ENCODE assay signal across 25 cellular contexts in the genomic region with DNA sequence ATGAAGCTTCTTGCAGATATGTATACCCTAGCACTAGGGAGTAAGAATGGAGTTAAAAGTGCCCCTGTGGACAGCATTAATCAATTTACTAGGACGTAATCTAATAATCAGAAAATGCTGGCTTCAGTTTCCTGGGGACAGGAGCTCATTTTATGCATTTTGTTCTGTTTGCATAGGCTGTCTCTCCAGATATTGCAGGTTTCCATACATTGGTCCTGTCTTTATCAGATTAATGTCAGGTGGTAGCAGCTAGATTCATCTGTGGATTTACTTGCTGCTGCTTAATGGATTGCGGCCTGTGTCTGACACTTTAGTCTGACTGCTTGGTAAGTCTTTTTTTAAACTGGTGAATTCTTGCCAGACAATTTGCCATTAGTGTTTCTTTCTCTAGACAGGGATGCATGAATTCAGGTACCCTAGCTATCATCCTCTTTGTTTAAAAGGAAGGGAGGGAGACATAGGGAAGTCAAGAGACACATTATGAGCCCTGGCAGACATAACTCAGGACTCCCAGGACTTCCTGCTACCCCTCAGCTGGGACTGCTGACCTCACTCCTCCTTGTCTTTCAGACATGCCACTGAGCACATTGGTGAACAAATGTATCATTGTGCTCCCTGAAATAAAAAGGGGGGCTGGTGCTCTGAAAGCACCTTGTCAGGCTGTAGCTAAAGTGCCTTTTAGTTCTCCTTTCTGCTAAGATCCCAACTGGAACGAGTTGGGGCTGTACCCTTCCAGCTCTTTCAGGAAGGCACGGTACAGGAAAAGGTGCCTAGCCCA. TPM values are rescaled to one million over a fixed set of nuclear protein-coding genes. Genes with fewer than 3 reads are reported as not detected.
"Had no signal": no experiment of that assay in that cellular context is flagged by ENCODE, and none has a peak within 500 bp of the region (broad histone marks: within the 10 kb centered on the region; RNA-seq: fewer than 3 reads in every experiment).

No MANE protein-coding gene starts in this region.

- H3K36me3 Mint-ChIP-seq: activated naive CD8-positive, alpha-beta T cell; WTC11 had no signal

- H3K27me3 ChIP-seq: adrenal gland, ascending aorta, brain microvascular endothelial cell had no signal

- H3K4me1 ChIP-seq: ascending aorta had no signal

- H3K9me3 Mint-ChIP-seq: activated T-cell treated with anti-CD3 and anti-CD28 coated beads, Interleukin-2, amount 50 U/mL, for 4 hours; activated T-helper 2 cell treated with anti-CD3 and anti-CD28 coated beads, Interferon-gamma antibody, Interleukin-2, Interleukin-4, amounts not matched to agents 10 μg/mL and 5 μg/mL and 100 μg/mL, durations not matched to agents 14 hours and 24 hours and 36 hours; nephron; T-helper 2 cell treated with Interferon-gamma antibody and Interleukin-4, amounts not matched to agents 5 μg/mL and 100 μg/mL, for 36 hours; WTC11 had no signal

- H3K9me3 ChIP-seq: adrenal gland, ascending aorta, left ventricle myocardium inferior had no signal

- DNase-seq: activated CD4-positive, alpha-beta T cell treated with anti-CD3 and anti-CD28 coated beads, Interleukin-2, amount 50 U/mL, for 4 hours; activated CD8-positive, alpha-beta memory T cell treated with anti-CD3 and anti-CD28 coated beads for 24 hours; activated CD8-positive, alpha-beta memory T cell treated with anti-CD3 and anti-CD28 coated beads, Interleukin-2, amount 50 U/mL, for 4 hours; activated naive CD4-positive, alpha-beta T cell; activated T-cell treated with anti-CD3 and anti-CD28 coated beads, Interleukin-2, amount 50 U/mL, for 4 hours; adrenal gland; brain microvascular endothelial cell; caudate nucleus; dermis blood vessel endothelial cell; effector memory CD4-positive, alpha-beta T cell; foreskin melanocyte; kidney glomerular epithelial cell; left ventricle myocardium inferior; mammary epithelial cell; occipital lobe; retina; stimulated activated CD4-positive, alpha-beta T cell treated with anti-CD3 and anti-CD28 coated beads, Interleukin-2, amount 100 ng/mL, for 48 hours; stimulated activated CD8-positive, alpha-beta memory T cell treated with anti-CD3 and anti-CD28 coated beads, Interleukin-4, amount 100 ng/mL, for 48 hours; stimulated activated naive CD4-positive, alpha-beta T cell had no signal

- H3K27ac ChIP-seq: adrenal gland, ascending aorta, brain microvascular endothelial cell, left ventricle myocardium inferior had no signal

- H3K4me3 ChIP-seq: adrenal gland, ascending aorta, left ventricle myocardium inferior had no signal

- H3K4me3 Mint-ChIP-seq: activated naive CD8-positive, alpha-beta T cell; activated T-cell treated with anti-CD3 and anti-CD28 coated beads, Interleukin-2, amount 50 U/mL, for 4 hours; nephron; T-helper 2 cell treated with Interferon-gamma antibody and Interleukin-4, amounts not matched to agents 5 μg/mL and 100 μg/mL, for 36 hours; WTC11 had no signal

- H3K27ac Mint-ChIP-seq: activated naive CD8-positive, alpha-beta T cell; activated T-helper 2 cell treated with anti-CD3 and anti-CD28 coated beads, Interferon-gamma antibody, Interleukin-2, Interleukin-4, amounts not matched to agents 10 μg/mL and 5 μg/mL and 100 μg/mL, durations not matched to agents 14 hours and 24 hours and 36 hours; nephron; T-helper 2 cell treated with Interferon-gamma antibody and Interleukin-4, amounts not matched to agents 5 μg/mL and 100 μg/mL, for 36 hours; WTC11 had no signal

- ATAC-seq: activated T-cell treated with anti-CD3 and anti-CD28 coated beads, Interleukin-2, amount 50 U/mL, for 4 hours; WTC11 had no signal

- H3K36me3 ChIP-seq: adrenal gland, ascending aorta, brain microvascular endothelial cell, left ventricle myocardium inferior had no signal

RNA-seq across cellular contexts. Expression of a gene that starts 47.7 kb away (rescaled TPM):
- total RNA-seq: activated T-helper 2 cell treated with anti-CD3 and anti-CD28 coated beads, Interferon-gamma antibody, Interleukin-2, Interleukin-4, amounts not matched to agents 10 μg/mL and 5 μg/mL and 100 μg/mL, durations not matched to agents 14 hours and 24 hours and 36 hours had no signal
